Comparison of ENCODE assay signal across 1 cellular context in genomic region chr6:29753309-29753644, GRCh38.
TF ChIP-seq lines count a peak whose summit lies in the region.

No MANE protein-coding gene starts in this region.

TF ChIP-seq in GM23338, 12 proteins besides CTCF, POLR2A, EP300 and RAD21 (continued from another document):
- no peak for TF ChIP-seq ZNF462 (CRISPR knock-in tag; IDR thresholded peaks at IDR 0.05)
- TF ChIP-seq ETS1 (IDR thresholded peaks at IDR 0.05): no peak
- TF ChIP-seq STAT1 (IDR thresholded peaks at IDR 0.05; ENCODE audit: unreplicated experiment): no peak
- no peak for TF ChIP-seq ZNF114 (CRISPR knock-in tag; IDR thresholded peaks at IDR 0.05)
- no peak for TF ChIP-seq ZNF331 (CRISPR knock-in tag; IDR thresholded peaks at IDR 0.05; ENCODE audit: low read depth)
